Comparison of ENCODE assay signal across 1 cellular context in the genomic region with DNA sequence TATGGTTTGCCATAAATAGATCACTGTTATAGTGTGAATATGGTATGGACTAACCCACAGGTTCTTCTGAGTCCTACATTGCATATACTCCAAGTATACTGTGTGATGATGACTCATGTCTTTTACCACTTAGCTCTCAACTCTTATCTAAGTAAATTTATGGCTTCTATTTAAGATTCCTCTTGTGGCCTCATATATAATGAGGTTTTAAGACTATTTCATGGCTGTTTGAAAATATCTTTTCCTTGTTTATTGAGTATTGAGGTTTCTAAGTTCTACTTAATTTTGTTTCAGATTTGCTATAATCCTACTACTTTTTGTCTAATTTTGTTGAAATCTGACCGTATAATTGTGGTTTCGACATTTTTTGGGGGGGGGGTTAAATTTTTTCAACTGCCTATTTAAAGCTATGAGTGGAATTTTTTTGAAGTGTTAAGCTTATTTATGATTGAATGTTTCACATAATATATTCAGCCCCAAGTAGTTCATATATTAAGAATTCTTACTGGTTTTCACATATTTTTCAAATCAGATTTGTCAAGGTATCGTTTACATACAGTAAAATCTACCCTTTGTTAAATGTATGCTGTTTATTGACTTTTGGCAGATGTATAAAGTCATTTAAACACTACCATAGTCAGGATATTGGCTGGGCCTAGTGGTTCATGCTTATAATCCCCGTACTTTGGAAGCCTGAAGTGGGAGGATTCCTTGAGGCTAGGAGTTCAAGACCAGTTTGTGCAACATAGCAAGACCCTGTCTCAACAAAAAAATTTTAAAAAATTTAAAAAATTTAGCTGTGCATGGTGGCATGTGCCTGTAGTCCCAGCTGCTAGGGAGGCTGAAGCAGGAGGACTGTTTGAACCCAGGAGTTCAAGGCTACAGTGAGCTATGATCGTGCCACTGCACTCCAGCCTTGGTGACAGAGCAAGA.
TF ChIP-seq lines count a peak whose summit lies in the region.

No MANE protein-coding gene starts in this region.

TF ChIP-seq in K562, 482 proteins besides CTCF, POLR2A, EP300 and RAD21 (continued from another document and continues in another):
- TF ChIP-seq, protein P1, sequence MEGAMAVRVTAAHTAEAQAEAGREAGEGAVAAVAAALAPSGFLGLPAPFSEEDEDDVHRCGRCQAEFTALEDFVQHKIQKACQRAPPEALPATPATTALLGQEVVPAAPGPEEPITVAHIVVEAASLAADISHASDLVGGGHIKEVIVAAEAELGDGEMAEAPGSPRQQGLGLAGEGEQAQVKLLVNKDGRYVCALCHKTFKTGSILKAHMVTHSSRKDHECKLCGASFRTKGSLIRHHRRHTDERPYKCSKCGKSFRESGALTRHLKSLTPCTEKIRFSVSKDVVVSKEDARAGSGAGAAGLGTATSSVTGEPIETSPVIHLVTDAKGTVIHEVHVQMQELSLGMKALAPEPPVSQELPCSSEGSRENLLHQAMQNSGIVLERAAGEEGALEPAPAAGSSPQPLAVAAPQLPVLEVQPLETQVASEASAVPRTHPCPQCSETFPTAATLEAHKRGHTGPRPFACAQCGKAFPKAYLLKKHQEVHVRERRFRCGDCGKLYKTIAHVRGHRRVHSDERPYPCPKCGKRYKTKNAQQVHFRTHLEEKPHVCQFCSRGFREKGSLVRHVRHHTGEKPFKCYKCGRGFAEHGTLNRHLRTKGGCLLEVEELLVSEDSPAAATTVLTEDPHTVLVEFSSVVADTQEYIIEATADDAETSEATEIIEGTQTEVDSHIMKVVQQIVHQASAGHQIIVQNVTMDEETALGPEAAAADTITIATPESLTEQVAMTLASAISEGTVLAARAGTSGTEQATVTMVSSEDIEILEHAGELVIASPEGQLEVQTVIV (CRISPR knock-in tag; IDR thresholded peaks at IDR 0.05; ENCODE audit: borderline replicate concordance), result no peak
- TF ChIP-seq PHF21A (IDR thresholded peaks at IDR 0.05; ENCODE audit: borderline replicate concordance, low read depth) (no peak), SETDB1 (IDR thresholded peaks at IDR 0.05; ENCODE audit: low read length) (no peak), PTRF (tag; IDR thresholded peaks at IDR 0.05) (no peak), MEIS2 (IDR thresholded peaks at IDR 0.05; ENCODE audit: partially characterized antibody) (peak; percentile 99), GATAD2B (IDR thresholded peaks at IDR 0.05; ENCODE audit: borderline replicate concordance) (peak; percentile 59; the same call in 1 of the 2 replicates), ELF2 (CRISPR knock-in tag; IDR thresholded peaks at IDR 0.05) (no peak), ATF4 (CRISPR knock-in tag; IDR thresholded peaks at IDR 0.05) (no peak), EP400 (IDR thresholded peaks at IDR 0.05) (peak; percentile 38), TAF9B (IDR thresholded peaks at IDR 0.05; ENCODE audit: partially characterized antibody) (peak; percentile 32), FOS (IDR thresholded peaks at IDR 0.05; ENCODE audit: extremely low read depth, insufficient read length) (peak; percentile 45), FOXO4 (CRISPR knock-in tag; IDR thresholded peaks at IDR 0.05) (no peak), FOXK1 (CRISPR knock-in tag; IDR thresholded peaks at IDR 0.05; ENCODE audit: borderline replicate concordance) (no peak), POLR2H (tag; IDR thresholded peaks at IDR 0.05; ENCODE audit: low read depth) (0 out of 2 replicates have a peak, but pooled peaks have one; percentile 30), HDAC2 (IDR thresholded peaks at IDR 0.05) (peak; percentile 41; the same call in 1 of the 2 replicates), CCNT2 (IDR thresholded peaks at IDR 0.05; ENCODE audit: borderline replicate concordance, extremely low read depth, insufficient read length, low read depth, low read length) (no peak), CUX1 (CRISPR knock-in tag; IDR thresholded peaks at IDR 0.05) (no peak), POLR3G (IDR thresholded peaks at IDR 0.05; ENCODE audit: extremely low read depth, insufficient read length, insufficient replicate concordance) (no peak), POU5F1 (IDR thresholded peaks at IDR 0.05; ENCODE audit: borderline replicate concordance, low read depth, low read length, partially characterized antibody) (no peak), ZNF764 (CRISPR knock-in tag; IDR thresholded peaks at IDR 0.05; ENCODE audit: low read depth) (no peak), SMAD2 (IDR thresholded peaks at IDR 0.05; ENCODE audit: low read depth, low read length) (no peak), ZBTB26 (CRISPR knock-in tag; IDR thresholded peaks at IDR 0.05) (no peak), RBFOX2 (IDR thresholded peaks at IDR 0.05; ENCODE audit: low read depth, low read length) (no peak), BDP1 (IDR thresholded peaks at IDR 0.05; ENCODE audit: insufficient read depth, insufficient read length) (no peak), TOE1 (IDR thresholded peaks at IDR 0.05; ENCODE audit: borderline replicate concordance) (0 out of 2 replicates have a peak, but pooled peaks have one; percentile 28), TOE1 (CRISPR knock-in tag; IDR thresholded peaks at IDR 0.05; ENCODE audit: borderline replicate concordance, low read depth) (no peak), MAFK (IDR thresholded peaks at IDR 0.05; ENCODE audit: low read length) (peak; percentile 82), NCOA2 (IDR thresholded peaks at IDR 0.05; ENCODE audit: partially characterized antibody in 2 of 2) (peak; percentile 45 to 85), XRCC3 (IDR thresholded peaks at IDR 0.05) (no peak), RBM34 (IDR thresholded peaks at IDR 0.05; ENCODE audit: borderline replicate concordance, insufficient read depth, low read length) (no peak), ZBED1 (IDR thresholded peaks at IDR 0.05) (no peak), ZNF124 (CRISPR knock-in tag; IDR thresholded peaks at IDR 0.05) (no peak), MEF2D (tag; conservative IDR thresholded peaks at IDR 0.05; ENCODE audit: low read depth) (peak; percentile 59), MAFF (IDR thresholded peaks at IDR 0.05; ENCODE audit: low read length) (peak; percentile 80), ZNF277 (CRISPR knock-in tag; IDR thresholded peaks at IDR 0.05; ENCODE audit: borderline replicate concordance) (no peak), HINFP (tag; conservative IDR thresholded peaks at IDR 0.05; ENCODE audit: low read depth) (no peak)
- TF ChIP-seq, protein P2, sequence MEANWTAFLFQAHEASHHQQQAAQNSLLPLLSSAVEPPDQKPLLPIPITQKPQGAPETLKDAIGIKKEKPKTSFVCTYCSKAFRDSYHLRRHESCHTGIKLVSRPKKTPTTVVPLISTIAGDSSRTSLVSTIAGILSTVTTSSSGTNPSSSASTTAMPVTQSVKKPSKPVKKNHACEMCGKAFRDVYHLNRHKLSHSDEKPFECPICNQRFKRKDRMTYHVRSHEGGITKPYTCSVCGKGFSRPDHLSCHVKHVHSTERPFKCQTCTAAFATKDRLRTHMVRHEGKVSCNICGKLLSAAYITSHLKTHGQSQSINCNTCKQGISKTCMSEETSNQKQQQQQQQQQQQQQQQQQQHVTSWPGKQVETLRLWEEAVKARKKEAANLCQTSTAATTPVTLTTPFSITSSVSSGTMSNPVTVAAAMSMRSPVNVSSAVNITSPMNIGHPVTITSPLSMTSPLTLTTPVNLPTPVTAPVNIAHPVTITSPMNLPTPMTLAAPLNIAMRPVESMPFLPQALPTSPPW (CRISPR knock-in tag; IDR thresholded peaks at IDR 0.05), result peak; percentile 71
- TF ChIP-seq, protein P3, sequence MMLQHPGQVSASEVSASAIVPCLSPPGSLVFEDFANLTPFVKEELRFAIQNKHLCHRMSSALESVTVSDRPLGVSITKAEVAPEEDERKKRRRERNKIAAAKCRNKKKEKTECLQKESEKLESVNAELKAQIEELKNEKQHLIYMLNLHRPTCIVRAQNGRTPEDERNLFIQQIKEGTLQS (IDR thresholded peaks at IDR 0.05), result peak; percentile 97
- TF ChIP-seq, protein P3 (CRISPR knock-in tag; conservative IDR thresholded peaks at IDR 0.05), result no peak
- TF ChIP-seq, protein P4, sequence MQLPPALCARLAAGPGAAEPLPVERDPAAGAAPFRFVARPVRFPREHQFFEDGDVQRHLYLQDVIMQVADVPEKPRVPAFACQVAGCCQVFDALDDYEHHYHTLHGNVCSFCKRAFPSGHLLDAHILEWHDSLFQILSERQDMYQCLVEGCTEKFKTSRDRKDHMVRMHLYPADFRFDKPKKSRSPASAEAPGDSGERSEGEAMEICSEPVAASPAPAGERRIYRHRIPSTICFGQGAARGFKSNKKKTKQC (CRISPR knock-in tag; IDR thresholded peaks at IDR 0.05), result no peak
